Comparison of ENCODE assay signal across 8 cellular contexts in genomic region chr13:24127116-24127631, GRCh38. TPM values are rescaled to one million over a fixed set of nuclear protein-coding genes. Genes with fewer than 3 reads are reported as not detected.
DNase-seq lines count a peak whose midpoint lies in the region; ATAC-seq, FAIRE-seq and TF ChIP-seq lines count a peak whose summit lies in the region.

No MANE protein-coding gene starts in this region.

- peak; percentile 73 for ATAC-seq in GM21447 (IDR thresholded peaks at IDR 0.05; ENCODE audit: unreplicated experiment)
- peak; percentile 88 for ATAC-seq in left lobe of liver
- ATAC-seq in HG03025 (IDR thresholded peaks at IDR 0.05; ENCODE audit: low FRiP score, unreplicated experiment) = no peak

- DNase-seq in GM12892 (ENCODE audit: insufficient read length) (no peak), LoVo (ENCODE audit: low spot score) (peak; percentile 74), left lobe of liver (ENCODE audit: low spot score) (peak; percentile 55), brain microvascular endothelial cell (no peak), adrenal gland (no peak), thyroid gland (no peak)

- peak; percentile 58 for FAIRE-seq in GM12892 (lab: Jason Lieb, UNC)

- H3K4me1 ChIP-seq in adrenal gland (replicated peaks in 1 of 2) (no peaks in the 10 kb centered on the region), thyroid gland (no peaks in the 10 kb centered on the region)

- TF ChIP-seq CTCF in brain microvascular endothelial cell (IDR thresholded peaks at IDR 0.05; ENCODE audit: low read depth, low read length, missing control alignments) (no peak), adrenal gland (IDR thresholded peaks at IDR 0.05) (no peak), thyroid gland (IDR thresholded peaks at IDR 0.05) (no peak)

- TF ChIP-seq POLR2A in GM12892 (IDR thresholded peaks at IDR 0.05; ENCODE audit: low read depth, low read length) = no peak
- no peak for TF ChIP-seq POLR2A in adrenal gland (IDR thresholded peaks at IDR 0.05)
- TF ChIP-seq POLR2A in thyroid gland (IDR thresholded peaks at IDR 0.05) = no peak

- H3K9me3 ChIP-seq in adrenal gland (replicated peaks in 1 of 3) (no peaks in the 10 kb centered on the region), thyroid gland (no peaks in the 10 kb centered on the region)

- intact Hi-C loops in adrenal gland (cut with DNase I) = no loop called here
- intact Hi-C loops in thyroid gland (cut with DNase I) = no loop called here

- H3K27me3 ChIP-seq in brain microvascular endothelial cell (replicated peaks) = no peaks in the 10 kb centered on the region
- no peaks in the 10 kb centered on the region for H3K27me3 ChIP-seq in adrenal gland
- no peaks in the 10 kb centered on the region for H3K27me3 ChIP-seq in thyroid gland

- H3K36me3 ChIP-seq in brain microvascular endothelial cell (replicated peaks) = no peaks in the 10 kb centered on the region
- H3K36me3 ChIP-seq in adrenal gland (replicated peaks in 1 of 2) = no peaks in the 10 kb centered on the region
- H3K36me3 ChIP-seq in thyroid gland = no peaks in the 10 kb centered on the region

- WGBS in adrenal gland, 4 donors = 65 to 100% (median 80%) methylated on average over 2 of the region's 2 CpGs
- WGBS in thyroid gland, 2 donors = 70 to 84% methylated on average over 2 of the region's 2 CpGs

- H3K27ac ChIP-seq in brain microvascular endothelial cell (no peak overlapping the region), adrenal gland (no peak overlapping the region), thyroid gland (no peak overlapping the region)

- in situ Hi-C loops in brain microvascular endothelial cell (cut with HindIII; ENCODE audit: low pct_ligation_motif_present, low sequenced_read_pairs) = no loop called here

- H3K4me3 ChIP-seq in brain microvascular endothelial cell (ENCODE audit: low read depth, low read length) = no peak overlapping the region
- H3K4me3 ChIP-seq in adrenal gland = no peak overlapping the region
- no peak overlapping the region for H3K4me3 ChIP-seq in thyroid gland (replicated peaks in 1 of 3)

RNA-seq across cellular contexts. Expression of gene SPATA13, which starts 33.3 kb away (rescaled TPM):
- polyA plus RNA-seq in GM12892 (2012; ENCODE audit: missing spikeins) = 5.6 TPM
- 24.7 TPM for total RNA-seq in left lobe of liver
- 10 to 100 TPM; 20.0 to 85.5 (median 44.6) TPM for total RNA-seq in adrenal gland
- polyA plus RNA-seq in adrenal gland = 10 to 100 TPM; 20.7 to 27.5 (median 22.0) TPM
- 10 to 100 TPM; 43.2 to 95.4 (median 51.1) TPM for total RNA-seq in thyroid gland

Comparison
In these comparisons a context has a peak if more than half of its experiments do, and no peak if none do; other contexts are left out.
1. DNase-seq: peak in LoVo (single experiment) and left lobe of liver (single experiment); none in GM12892 (single experiment), brain microvascular endothelial cell (single experiment), adrenal gland (0 of 7) and thyroid gland (0 of 2).